In genomic region chr2:241752253-241752652, GRCh38 we compare ENCODE assay signal across 22 cellular contexts. TPM values are rescaled to one million over a fixed set of nuclear protein-coding genes. Genes with fewer than 3 reads are reported as not detected.
A peak's percentile ranks its signal among the peaks of the same experiment; 100 is the strongest.
DNase-seq lines count a peak whose midpoint lies in the region; ATAC-seq, FAIRE-seq and TF ChIP-seq lines count a peak whose summit lies in the region.
"Had no signal": no experiment of that assay in that cellular context is flagged by ENCODE, and none has a peak within 500 bp of the region (broad histone marks: within the 10 kb centered on the region; RNA-seq: fewer than 3 reads in every experiment).

No MANE protein-coding gene starts in this region.

- no peaks in the 10 kb centered on the region for H3K4me1 ChIP-seq in HepG2 (ENCODE audit: insufficient read depth, low read length)
- H3K4me1 ChIP-seq in right lobe of liver: no peaks in the 10 kb centered on the region
- no peaks in the 10 kb centered on the region; a peak in 1 of 5 replicates for H3K4me1 ChIP-seq in K562 (replicated peaks in 1 of 2; ENCODE audit: control insufficient read depth in 2 of 2, insufficient read depth in 2 of 2, low read length in 2 of 2)
- H3K4me1 ChIP-seq in osteoblast (ENCODE audit: insufficient read depth, low read length): no peaks in the 10 kb centered on the region
- H3K4me1 ChIP-seq in ascending aorta: no peaks in the 10 kb centered on the region

- H3K4me2 ChIP-seq in HepG2 (ENCODE audit: low read depth, low read length): no peak overlapping the region
- no peak overlapping the region for H3K4me2 ChIP-seq in K562 (ENCODE audit: insufficient read depth, low read length)
- H3K4me2 ChIP-seq in osteoblast (ENCODE audit: insufficient read depth, low read length): no peak overlapping the region
- H3K4me2 ChIP-seq: GM23338 had no signal

- H3K9me3 ChIP-seq in HepG2 (ENCODE audit: low read length) (no peaks in the 10 kb centered on the region), right lobe of liver (no peaks in the 10 kb centered on the region), K562 (replicated peaks; ENCODE audit: control insufficient read depth, insufficient read depth, low read depth, low read length) (no peaks in the 10 kb centered on the region), osteoblast (ENCODE audit: low read depth, low read length) (no peaks in the 10 kb centered on the region), ascending aorta (no peaks in the 10 kb centered on the region)

- H3K4me3 ChIP-seq in HepG2 (replicated peaks in 1 of 3; ENCODE audit: insufficient read depth in 1 of 3, low read depth in 2 of 3, low read length in 3 of 3): no peak overlapping the region
- H3K4me3 ChIP-seq in right lobe of liver: no peak overlapping the region
- no peak overlapping the region for H3K4me3 ChIP-seq in K562
- H3K4me3 ChIP-seq in osteoblast (ENCODE audit: insufficient read depth, low read length): no peak overlapping the region
- no peak overlapping the region for H3K4me3 ChIP-seq in ascending aorta
- H3K4me3 ChIP-seq: GM23338 had no signal

- H3K36me3 ChIP-seq in HepG2 (replicated peaks in 1 of 2; ENCODE audit: control insufficient read depth in 1 of 2, insufficient read depth in 2 of 2, low read length in 2 of 2) (peaks cover 11 to 30% of the 10 kb centered on the region in 2 experiments), right lobe of liver (peaks cover 0 to 21% (median 9%) of the 10 kb centered on the region in 4 donors), K562 (ENCODE audit: control insufficient read depth, insufficient read depth, low read length) (peaks cover 55% of the 10 kb centered on the region; the same call in 2 of the 3 replicates), osteoblast (ENCODE audit: insufficient read depth, low read length) (peaks cover 32% of the 10 kb centered on the region), ascending aorta (peaks cover 32 to 60% of the 10 kb centered on the region in 2 donors)

- TF ChIP-seq POLR2A in HepG2 (IDR thresholded peaks at IDR 0.05; ENCODE audit: insufficient read depth in 1 of 2, low read depth in 2 of 2, low read length in 2 of 2) (no peak), right lobe of liver (IDR thresholded peaks at IDR 0.05) (no peak), K562 (conservative IDR thresholded peaks at IDR 0.05) (no peak)

- 93% methylated on average over 14 of the region's 14 CpGs for WGBS in HepG2 (ENCODE audit: low lambda C conversion rate)
- WGBS in right lobe of liver (ENCODE audit: insufficient coverage, low coverage, low lambda C conversion rate, missing lambda C conversion rate): no CpG with 5 or more reads among the region's 14 CpGs
- 86% methylated on average over 5 of the region's 14 CpGs for WGBS in K562 (ENCODE audit: insufficient coverage, low coverage, missing lambda C conversion rate)

- ATAC-seq in HepG2: no peak
- no peak for ATAC-seq in right lobe of liver
- no peak for ATAC-seq in K562
- ATAC-seq: GM23338, HCT116 had no signal

- H3K27ac ChIP-seq in HepG2 (ENCODE audit: extremely low read length, insufficient read depth, low read length) (no peak overlapping the region), right lobe of liver (no peak overlapping the region), K562 (ENCODE audit: extremely low read depth, low read depth, low read length) (no peak overlapping the region), osteoblast (ENCODE audit: low read depth, low read length) (no peak overlapping the region), ascending aorta (no peak overlapping the region)

- TF ChIP-seq RAD21 in HepG2 (CRISPR knock-in tag; IDR thresholded peaks at IDR 0.05) (no peak), K562 (CRISPR knock-in tag; conservative IDR thresholded peaks at IDR 0.05 in 1 of 2, IDR thresholded peaks at IDR 0.05 in 1 of 2) (no peak)

- H3K79me2 ChIP-seq in HepG2 (ENCODE audit: insufficient read depth, low read length): no peaks in the 10 kb centered on the region
- no peaks in the 10 kb centered on the region for H3K79me2 ChIP-seq in K562 (ENCODE audit: control insufficient read depth, insufficient read depth, low read length)
- H3K79me2 ChIP-seq in osteoblast (ENCODE audit: insufficient read depth, low read length): no peaks in the 10 kb centered on the region

- H4K20me1 ChIP-seq in HepG2 (ENCODE audit: insufficient read depth, low read length) (no peaks in the 10 kb centered on the region), K562 (replicated peaks; ENCODE audit: control insufficient read depth, insufficient read depth, low read length) (no peaks in the 10 kb centered on the region), osteoblast (ENCODE audit: insufficient read depth, low read length) (peaks cover 7% of the 10 kb centered on the region)

- H2AFZ ChIP-seq in HepG2 (ENCODE audit: low read length): no peak overlapping the region
- no peak overlapping the region for H2AFZ ChIP-seq in K562 (ENCODE audit: low read depth, low read length)
- no peak overlapping the region for H2AFZ ChIP-seq in osteoblast (ENCODE audit: low read length)
- H2AFZ ChIP-seq: GM23338 had no signal

- in situ Hi-C loops in HepG2 (cut with HindIII; ENCODE audit: extremely low pct_ligation_motif_present, low pct_unique_long_range_greater_than_20kb) (no loop called here), K562 (cut with MboI) (no loop called here)

- POLR2A ChIA-PET in HepG2 (lab: Yijun Ruan, JAX) (no interaction called here), K562 (lab: Yijun Ruan, JAX) (no interaction called here)

- DNase-seq in HepG2 (ENCODE audit: low spot score) (no peak), right lobe of liver (no peak), K562 (ENCODE audit: extremely low read depth in 1 of 4, low spot score in 3 of 4) (no peak), osteoblast (ENCODE audit: insufficient read length, low spot score, missing footprints) (peak; percentile 83), Kasumi-1 (lab: John Stamatoyannopoulos, UW) (no peak), ascending aorta (ENCODE audit: low spot score in 2 of 2) (no peak)
- DNase-seq: C1 segment of cervical spinal cord, Calu3, COR-L47, DMS53, DMS79 treated with DMSO at 0.1 percent for 48 hours, GF-D8, H9 had no signal

- FAIRE-seq in HepG2 (lab: Jason Lieb, UNC) (no peak), K562 (lab: Jason Lieb, UNC) (no peak)
- FAIRE-seq: GM12891, GM18507 had no signal

- no peak for TF ChIP-seq CTCF in HepG2 (CRISPR knock-in tag; IDR thresholded peaks at IDR 0.05)
- no peak for TF ChIP-seq CTCF in right lobe of liver (IDR thresholded peaks at IDR 0.05)
- TF ChIP-seq CTCF in K562 (IDR thresholded peaks at IDR 0.05 in 2 of 3, conservative IDR thresholded peaks at IDR 0.05 in 1 of 3; ENCODE audit: insufficient read depth in 2 of 3, low read depth in 1 of 3, low read length in 3 of 3): no peak
- no peak for TF ChIP-seq CTCF in osteoblast (IDR thresholded peaks at IDR 0.05; ENCODE audit: extremely low read depth, low read depth, low read length)
- no peak for TF ChIP-seq CTCF in ascending aorta (IDR thresholded peaks at IDR 0.05)

- H3K9me1 ChIP-seq in K562 (ENCODE audit: control insufficient read depth, insufficient read depth, low read length): no peaks in the 10 kb centered on the region

- CTCF ChIA-PET in HepG2 (lab: Yijun Ruan, JAX; ENCODE audit: low intra/inter-chr PET ratio, low total read pairs) (no interaction called here), K562 (lab: Yijun Ruan, JAX; ENCODE audit: low intra/inter-chr PET ratio) (no interaction called here)

- no TSS peak for BruUV-seq in HepG2 (replicated peaks; lab: Mats Ljungman, UMichigan)
- BruUV-seq in K562 (replicated peaks; lab: Mats Ljungman, UMichigan): no TSS peak

- intact Hi-C loops in HepG2 (cut with micrococcal nuclease; ENCODE audit: unreplicated experiment) (no loop called here), right lobe of liver (cut with DNase I) (no loop called here), K562 (cut with micrococcal nuclease) (no loop called here), ascending aorta (cut with DNase I) (no loop called here)

- H3K9ac ChIP-seq in HepG2 (ENCODE audit: insufficient read depth, low read depth, low read length) (no peak overlapping the region), K562 (ENCODE audit: insufficient read depth in 1 of 2, low read depth in 2 of 2, low read length in 2 of 2) (no peak overlapping the region; a peak in 1 of 4 replicates)

- TF ChIP-seq EP300 in HepG2 (IDR thresholded peaks at IDR 0.05; ENCODE audit: low read depth in 2 of 2, low read length in 2 of 2) (no peak), HepG2 (CRISPR knock-in tag; IDR thresholded peaks at IDR 0.05; ENCODE audit: borderline replicate concordance) (no peak), K562 (IDR thresholded peaks at IDR 0.05; ENCODE audit: low read length) (no peak)

- H3K27me3 ChIP-seq in HepG2 (ENCODE audit: control insufficient read depth in 1 of 2, insufficient read depth in 2 of 2, low read length in 2 of 2) (no peaks in the 10 kb centered on the region), right lobe of liver (no peaks in the 10 kb centered on the region), K562 (ENCODE audit: control insufficient read depth in 2 of 2, insufficient read depth in 2 of 2, low read length in 2 of 2) (no peaks in the 10 kb centered on the region), osteoblast (ENCODE audit: insufficient read depth, low read length) (no peaks in the 10 kb centered on the region), ascending aorta (no peaks in the 10 kb centered on the region)

RNA-seq across cellular contexts. Expression of gene D2HGDH, which starts 17.8 kb away (rescaled TPM):
- total RNA-seq in HepG2 (2016; rRNA removed; fragmentation: Illumina TruSeq; extraction: Trizol): 10.2 and 20.3 TPM in 2 replicates
- total RNA-seq in HepG2 (2016; cell fraction: cytosol; rRNA removed; fragmentation: Illumina TruSeq; extraction: Trizol; ENCODE audit: low read depth): 5.4 and 6.4 TPM in 2 replicates
- 9.1 and 22.3 TPM in 2 replicates for total RNA-seq in HepG2 (2016; cell fraction: insoluble cytoplasmic fraction; rRNA removed; fragmentation: Illumina TruSeq; extraction: Trizol)
- 6.5 and 7.3 TPM in 2 replicates for total RNA-seq in HepG2 (2016; cell fraction: membrane; rRNA removed; fragmentation: Illumina TruSeq; extraction: Trizol)
- 18.0 and 21.4 TPM in 2 replicates for total RNA-seq in HepG2 (2016; cell fraction: nucleus; rRNA removed; fragmentation: Illumina TruSeq; extraction: Trizol)
- 19.2 and 20.5 TPM in 2 replicates for polyA plus RNA-seq in HepG2 (2011; rRNA removed)
- polyA plus RNA-seq in HepG2 (2011; cell fraction: cytosol; rRNA removed): 6.4 and 12.2 TPM in 2 replicates
- polyA plus RNA-seq in HepG2 (2011; cell fraction: nucleus; rRNA removed): 166 and 260 TPM in 2 replicates
- polyA plus RNA-seq in HepG2 (2012): 16.1 and 26.4 TPM in 2 replicates
- polyA plus RNA-seq in HepG2 (2016; cell fraction: cytosol; fragmentation: Illumina TruSeq; extraction: Trizol; ENCODE audit: low read depth): 1.4 and 1.5 TPM in 2 replicates
- polyA plus RNA-seq in HepG2 (2016; cell fraction: insoluble cytoplasmic fraction; fragmentation: Illumina TruSeq; extraction: Trizol; ENCODE audit: low read depth): 7.6 and 10.2 TPM in 2 replicates
- polyA plus RNA-seq in HepG2 (2016; cell fraction: membrane; fragmentation: Illumina TruSeq; extraction: Trizol; ENCODE audit: low read depth): 3.0 and 3.4 TPM in 2 replicates
- 52.5 and 55.5 TPM in 2 replicates for polyA plus RNA-seq in HepG2 (2016; cell fraction: nucleus; fragmentation: Illumina TruSeq; extraction: Trizol; ENCODE audit: insufficient read depth, low read depth)
- polyA minus RNA-seq in HepG2 (2011; rRNA and poly(A)+ RNA removed; ENCODE audit: low replicate concordance): 12.2 and 16.0 TPM in 2 replicates
- polyA minus RNA-seq in HepG2 (2011; cell fraction: cytosol; rRNA and poly(A)+ RNA removed): 6.7 and 8.6 TPM in 2 replicates
- 21.5 and 26.5 TPM in 2 replicates for polyA minus RNA-seq in HepG2 (2011; cell fraction: nucleus; rRNA and poly(A)+ RNA removed)
- 10 to 100 TPM; 18.9 to 38.6 (median 25.9) TPM for total RNA-seq in right lobe of liver
- 47.1 and 160 TPM in 2 replicates for total RNA-seq in K562 (2011; cell fraction: chromatin; rRNA removed; ENCODE audit: low replicate concordance)
- 99.4 and 106 TPM in 2 replicates for total RNA-seq in K562 (2011; cell fraction: nucleolus; rRNA removed)
- 49.9 and 63.9 TPM in 2 replicates for total RNA-seq in K562 (2011; cell fraction: nucleoplasm; rRNA removed)
- total RNA-seq in K562 (2014; rRNA removed): 22.4 and 23.3 TPM in 2 replicates
- total RNA-seq in K562 (2014; rRNA removed; fragmentation: Illumina TruSeq; extraction: Trizol): 1.7 and 4.4 TPM in 2 replicates
- total RNA-seq in K562 (2015; rRNA removed; fragmentation: Illumina TruSeq; extraction: Trizol): 10.3 and 10.9 TPM in 2 replicates
- 26.0 and 30.8 TPM in 2 replicates for total RNA-seq in K562 (2021)
- polyA plus RNA-seq in K562 (2011; rRNA removed): 15.2 and 25.7 TPM in 2 replicates
- 10.4 and 20.9 TPM in 2 replicates for polyA plus RNA-seq in K562 (2011; cell fraction: cytosol; rRNA removed)
- polyA plus RNA-seq in K562 (2011; cell fraction: nucleus; rRNA removed): 136 and 197 TPM in 2 replicates
- polyA plus RNA-seq in K562 (2012): 28.7 and 36.6 TPM in 2 replicates
- polyA plus RNA-seq in K562 (2014; fragmentation: Illumina TruSeq; extraction: Trizol): 5.1 and 10.1 TPM in 2 replicates
- under 1 TPM; 0.39 to 0.52 TPM for polyA plus RNA-seq in K562 (2014; fragmentation: Nextera tagmentation; extraction: Ambion mirVana)
- 26.5 and 29.0 TPM in 2 replicates for polyA plus RNA-seq in K562 (2014; rRNA removed)
- 4.4 and 10.4 TPM in 2 replicates for polyA minus RNA-seq in K562 (2011; rRNA and poly(A)+ RNA removed)
- polyA minus RNA-seq in K562 (2011; cell fraction: cytosol; rRNA and poly(A)+ RNA removed): 14.4 and 21.0 TPM in 2 replicates
- 33.7 and 35.7 TPM in 2 replicates for polyA minus RNA-seq in K562 (2011; cell fraction: nucleus; rRNA and poly(A)+ RNA removed)
- total RNA-seq in osteoblast: 14.1 and 15.6 TPM in 2 replicates
- 22.2 TPM for total RNA-seq in ascending aorta

RNA-seq across cellular contexts. Expression of gene GAL3ST2, which starts 24.4 kb away (rescaled TPM):
- total RNA-seq in HepG2 (2016; rRNA removed; fragmentation: Illumina TruSeq; extraction: Trizol): 0.20 and 0.72 TPM in 2 replicates
- 0.30 TPM in 1 of 2 replicates, not detected in the other for total RNA-seq in HepG2 (2016; cell fraction: cytosol; rRNA removed; fragmentation: Illumina TruSeq; extraction: Trizol; ENCODE audit: low read depth)
- 0.32 and 0.36 TPM in 2 replicates for total RNA-seq in HepG2 (2016; cell fraction: insoluble cytoplasmic fraction; rRNA removed; fragmentation: Illumina TruSeq; extraction: Trizol)
- 0.34 and 0.52 TPM in 2 replicates for total RNA-seq in HepG2 (2016; cell fraction: membrane; rRNA removed; fragmentation: Illumina TruSeq; extraction: Trizol)
- 0.72 and 0.75 TPM in 2 replicates for total RNA-seq in HepG2 (2016; cell fraction: nucleus; rRNA removed; fragmentation: Illumina TruSeq; extraction: Trizol)
- 0.17 and 0.30 TPM in 2 replicates for polyA plus RNA-seq in HepG2 (2011; rRNA removed)
- polyA plus RNA-seq in HepG2 (2011; cell fraction: cytosol; rRNA removed): 0.14 and 0.27 TPM in 2 replicates
- polyA plus RNA-seq in HepG2 (2011; cell fraction: nucleus; rRNA removed): 4.0 and 5.9 TPM in 2 replicates
- 0.87 and 1.1 TPM in 2 replicates for polyA plus RNA-seq in HepG2 (2012)
- polyA plus RNA-seq in HepG2 (2016; cell fraction: cytosol; fragmentation: Illumina TruSeq; extraction: Trizol; ENCODE audit: low read depth): 0.07 TPM in 1 of 2 replicates, not detected in the other
- polyA plus RNA-seq in HepG2 (2016; cell fraction: insoluble cytoplasmic fraction; fragmentation: Illumina TruSeq; extraction: Trizol; ENCODE audit: low read depth): 0.29 and 0.79 TPM in 2 replicates
- 0.31 and 0.40 TPM in 2 replicates for polyA plus RNA-seq in HepG2 (2016; cell fraction: membrane; fragmentation: Illumina TruSeq; extraction: Trizol; ENCODE audit: low read depth)
- polyA plus RNA-seq in HepG2 (2016; cell fraction: nucleus; fragmentation: Illumina TruSeq; extraction: Trizol; ENCODE audit: insufficient read depth, low read depth): 2.5 and 3.4 TPM in 2 replicates
- polyA minus RNA-seq in HepG2 (2011; rRNA and poly(A)+ RNA removed; ENCODE audit: low replicate concordance): 2.6 TPM in 1 of 2 replicates, not detected in the other
- polyA minus RNA-seq in HepG2 (2011; cell fraction: cytosol; rRNA and poly(A)+ RNA removed): 1.1 and 1.4 TPM in 2 replicates
- 1.9 and 2.1 TPM in 2 replicates for polyA minus RNA-seq in HepG2 (2011; cell fraction: nucleus; rRNA and poly(A)+ RNA removed)
- under 1 TPM in 3 of 6 experiments, not detected in 3; 0.53 to 0.83 (median 0.70) TPM for total RNA-seq in right lobe of liver
- 0.51 and 1.8 TPM in 2 replicates for total RNA-seq in K562 (2011; cell fraction: chromatin; rRNA removed; ENCODE audit: low replicate concordance)
- 1.8 and 2.2 TPM in 2 replicates for total RNA-seq in K562 (2011; cell fraction: nucleolus; rRNA removed)
- total RNA-seq in K562 (2011; cell fraction: nucleoplasm; rRNA removed): 1.1 TPM in 1 of 2 replicates, not detected in the other
- 0.61 TPM in 1 of 2 replicates, not detected in the other for total RNA-seq in K562 (2014; rRNA removed)
- total RNA-seq in K562 (2014; rRNA removed; fragmentation: Illumina TruSeq; extraction: Trizol): not detected in 2 replicates
- total RNA-seq in K562 (2015; rRNA removed; fragmentation: Illumina TruSeq; extraction: Trizol): not detected in 2 replicates
- 0.31 and 0.42 TPM in 2 replicates for total RNA-seq in K562 (2021)
- polyA plus RNA-seq in K562 (2011; rRNA removed): 0.08 TPM in 1 of 2 replicates, not detected in the other
- not detected in 2 replicates for polyA plus RNA-seq in K562 (2011; cell fraction: cytosol; rRNA removed)
- polyA plus RNA-seq in K562 (2011; cell fraction: nucleus; rRNA removed): 0.15 and 0.43 TPM in 2 replicates
- polyA plus RNA-seq in K562 (2012): 0.90 and 1.00 TPM in 2 replicates
- polyA plus RNA-seq in K562 (2014; fragmentation: Illumina TruSeq; extraction: Trizol): not detected in 2 replicates
- not detected for polyA plus RNA-seq in K562 (2014; fragmentation: Nextera tagmentation; extraction: Ambion mirVana)
- 0.38 TPM in 1 of 2 replicates, not detected in the other for polyA plus RNA-seq in K562 (2014; rRNA removed)
- not detected in 2 replicates for polyA minus RNA-seq in K562 (2011; rRNA and poly(A)+ RNA removed)
- not detected in 2 replicates for polyA minus RNA-seq in K562 (2011; cell fraction: cytosol; rRNA and poly(A)+ RNA removed)
- 0.33 and 0.67 TPM in 2 replicates for polyA minus RNA-seq in K562 (2011; cell fraction: nucleus; rRNA and poly(A)+ RNA removed)
- total RNA-seq in osteoblast: 0.29 and 0.36 TPM in 2 replicates
- not detected for total RNA-seq in ascending aorta
- total RNA-seq: A172, B cell, Calu3, Daoy, G401, H4 had no signal

RNA-seq across cellular contexts. Expression of gene ING5, which starts 50.4 kb away (rescaled TPM):
- 56.7 and 61.9 TPM in 2 replicates for total RNA-seq in HepG2 (2016; rRNA removed; fragmentation: Illumina TruSeq; extraction: Trizol)
- 33.4 and 40.8 TPM in 2 replicates for total RNA-seq in HepG2 (2016; cell fraction: cytosol; rRNA removed; fragmentation: Illumina TruSeq; extraction: Trizol; ENCODE audit: low read depth)
- total RNA-seq in HepG2 (2016; cell fraction: insoluble cytoplasmic fraction; rRNA removed; fragmentation: Illumina TruSeq; extraction: Trizol): 56.8 and 63.9 TPM in 2 replicates
- total RNA-seq in HepG2 (2016; cell fraction: membrane; rRNA removed; fragmentation: Illumina TruSeq; extraction: Trizol): 47.0 and 50.8 TPM in 2 replicates
- total RNA-seq in HepG2 (2016; cell fraction: nucleus; rRNA removed; fragmentation: Illumina TruSeq; extraction: Trizol): 51.6 and 62.1 TPM in 2 replicates
- polyA plus RNA-seq in HepG2 (2011; rRNA removed): 71.9 and 86.9 TPM in 2 replicates
- polyA plus RNA-seq in HepG2 (2011; cell fraction: cytosol; rRNA removed): 79.8 and 81.8 TPM in 2 replicates
- polyA plus RNA-seq in HepG2 (2011; cell fraction: nucleus; rRNA removed): 137 and 149 TPM in 2 replicates
- polyA plus RNA-seq in HepG2 (2012): 47.2 and 55.2 TPM in 2 replicates
- 25.6 and 28.6 TPM in 2 replicates for polyA plus RNA-seq in HepG2 (2016; cell fraction: cytosol; fragmentation: Illumina TruSeq; extraction: Trizol; ENCODE audit: low read depth)
- 56.0 and 56.2 TPM in 2 replicates for polyA plus RNA-seq in HepG2 (2016; cell fraction: insoluble cytoplasmic fraction; fragmentation: Illumina TruSeq; extraction: Trizol; ENCODE audit: low read depth)
- 51.0 and 51.1 TPM in 2 replicates for polyA plus RNA-seq in HepG2 (2016; cell fraction: membrane; fragmentation: Illumina TruSeq; extraction: Trizol; ENCODE audit: low read depth)
- polyA plus RNA-seq in HepG2 (2016; cell fraction: nucleus; fragmentation: Illumina TruSeq; extraction: Trizol; ENCODE audit: insufficient read depth, low read depth): 128 and 130 TPM in 2 replicates
- 31.8 and 64.1 TPM in 2 replicates for polyA minus RNA-seq in HepG2 (2011; rRNA and poly(A)+ RNA removed; ENCODE audit: low replicate concordance)
- polyA minus RNA-seq in HepG2 (2011; cell fraction: cytosol; rRNA and poly(A)+ RNA removed): 18.9 and 34.5 TPM in 2 replicates
- polyA minus RNA-seq in HepG2 (2011; cell fraction: nucleus; rRNA and poly(A)+ RNA removed): 55.4 and 70.4 TPM in 2 replicates
- 10 to 100 TPM in 5 of 6 experiments, 1 to 10 TPM in 1; 8.2 to 20.3 (median 13.0) TPM for total RNA-seq in right lobe of liver
- total RNA-seq in K562 (2011; cell fraction: chromatin; rRNA removed; ENCODE audit: low replicate concordance): 115 and 209 TPM in 2 replicates
- 112 and 114 TPM in 2 replicates for total RNA-seq in K562 (2011; cell fraction: nucleolus; rRNA removed)
- total RNA-seq in K562 (2011; cell fraction: nucleoplasm; rRNA removed): 67.4 and 95.2 TPM in 2 replicates
- 28.7 and 30.5 TPM in 2 replicates for total RNA-seq in K562 (2014; rRNA removed)
- 23.2 and 27.9 TPM in 2 replicates for total RNA-seq in K562 (2014; rRNA removed; fragmentation: Illumina TruSeq; extraction: Trizol)
- 26.9 and 28.4 TPM in 2 replicates for total RNA-seq in K562 (2015; rRNA removed; fragmentation: Illumina TruSeq; extraction: Trizol)
- 25.1 and 27.5 TPM in 2 replicates for total RNA-seq in K562 (2021)
- polyA plus RNA-seq in K562 (2011; rRNA removed): 32.0 and 37.2 TPM in 2 replicates
- 27.3 and 27.8 TPM in 2 replicates for polyA plus RNA-seq in K562 (2011; cell fraction: cytosol; rRNA removed)
- polyA plus RNA-seq in K562 (2011; cell fraction: nucleus; rRNA removed): 77.4 and 82.1 TPM in 2 replicates
- polyA plus RNA-seq in K562 (2012): 23.3 and 29.6 TPM in 2 replicates
- 21.9 and 23.2 TPM in 2 replicates for polyA plus RNA-seq in K562 (2014; fragmentation: Illumina TruSeq; extraction: Trizol)
- 10 to 100 TPM; 10.4 to 13.2 TPM for polyA plus RNA-seq in K562 (2014; fragmentation: Nextera tagmentation; extraction: Ambion mirVana)
- polyA plus RNA-seq in K562 (2014; rRNA removed): 53.3 and 73.4 TPM in 2 replicates
- polyA minus RNA-seq in K562 (2011; rRNA and poly(A)+ RNA removed): 33.2 and 34.8 TPM in 2 replicates
- polyA minus RNA-seq in K562 (2011; cell fraction: cytosol; rRNA and poly(A)+ RNA removed): 17.5 and 22.4 TPM in 2 replicates
- polyA minus RNA-seq in K562 (2011; cell fraction: nucleus; rRNA and poly(A)+ RNA removed): 22.6 and 23.5 TPM in 2 replicates
- 16.6 and 18.6 TPM in 2 replicates for total RNA-seq in osteoblast
- 38.1 TPM for total RNA-seq in ascending aorta

RNA-seq across cellular contexts. Expression of gene NEU4, which starts 56.7 kb away (rescaled TPM):
- total RNA-seq in HepG2 (2016; rRNA removed; fragmentation: Illumina TruSeq; extraction: Trizol) (104 and 107 TPM in 2 replicates), right lobe of liver (10 to 100 TPM; 16.8 to 87.1 (median 76.2) TPM), K562 (2014; rRNA removed) (not detected in 2 replicates), K562 (2014; rRNA removed; fragmentation: Illumina TruSeq; extraction: Trizol) (not detected in 2 replicates), K562 (2015; rRNA removed; fragmentation: Illumina TruSeq; extraction: Trizol) (not detected in 2 replicates), K562 (2021) (0.38 and 0.40 TPM in 2 replicates), osteoblast (not detected in 2 replicates), ascending aorta (not detected)
- 27.0 and 30.1 TPM in 2 replicates for total RNA-seq in HepG2 (2016; cell fraction: cytosol; rRNA removed; fragmentation: Illumina TruSeq; extraction: Trizol; ENCODE audit: low read depth)
- total RNA-seq in HepG2 (2016; cell fraction: insoluble cytoplasmic fraction; rRNA removed; fragmentation: Illumina TruSeq; extraction: Trizol): 108 and 118 TPM in 2 replicates
- total RNA-seq in HepG2 (2016; cell fraction: membrane; rRNA removed; fragmentation: Illumina TruSeq; extraction: Trizol): 67.8 and 70.6 TPM in 2 replicates
- total RNA-seq in HepG2 (2016; cell fraction: nucleus; rRNA removed; fragmentation: Illumina TruSeq; extraction: Trizol): 43.9 and 53.0 TPM in 2 replicates
- polyA plus RNA-seq in HepG2 (2011; rRNA removed) (53.5 and 71.4 TPM in 2 replicates), K562 (2011; rRNA removed) (0.12 TPM in 1 of 2 replicates, not detected in the other), K562 (2014; fragmentation: Illumina TruSeq; extraction: Trizol) (not detected in 2 replicates), K562 (2014; fragmentation: Nextera tagmentation; extraction: Ambion mirVana) (not detected), K562 (2014; rRNA removed) (0.01 TPM in 1 of 2 replicates, not detected in the other)
- polyA plus RNA-seq in HepG2 (2011; cell fraction: cytosol; rRNA removed): 52.8 and 126 TPM in 2 replicates
- polyA plus RNA-seq in HepG2 (2011; cell fraction: nucleus; rRNA removed): 167 and 187 TPM in 2 replicates
- 34.5 and 40.6 TPM in 2 replicates for polyA plus RNA-seq in HepG2 (2012)
- polyA plus RNA-seq in HepG2 (2016; cell fraction: cytosol; fragmentation: Illumina TruSeq; extraction: Trizol; ENCODE audit: low read depth): 23.8 and 25.7 TPM in 2 replicates
- 96.8 and 121 TPM in 2 replicates for polyA plus RNA-seq in HepG2 (2016; cell fraction: insoluble cytoplasmic fraction; fragmentation: Illumina TruSeq; extraction: Trizol; ENCODE audit: low read depth)
- 48.5 and 51.3 TPM in 2 replicates for polyA plus RNA-seq in HepG2 (2016; cell fraction: membrane; fragmentation: Illumina TruSeq; extraction: Trizol; ENCODE audit: low read depth)
- polyA plus RNA-seq in HepG2 (2016; cell fraction: nucleus; fragmentation: Illumina TruSeq; extraction: Trizol; ENCODE audit: insufficient read depth, low read depth): 84.0 and 95.2 TPM in 2 replicates
- polyA minus RNA-seq in HepG2 (2011; rRNA and poly(A)+ RNA removed; ENCODE audit: low replicate concordance): 114 TPM in 1 of 2 replicates, not detected in the other
- 45.5 and 50.7 TPM in 2 replicates for polyA minus RNA-seq in HepG2 (2011; cell fraction: cytosol; rRNA and poly(A)+ RNA removed)
- 32.4 and 35.0 TPM in 2 replicates for polyA minus RNA-seq in HepG2 (2011; cell fraction: nucleus; rRNA and poly(A)+ RNA removed)
- total RNA-seq in K562 (2011; cell fraction: chromatin; rRNA removed; ENCODE audit: low replicate concordance): 1.3 TPM in 1 of 2 replicates, not detected in the other
- 0.50 and 0.66 TPM in 2 replicates for total RNA-seq in K562 (2011; cell fraction: nucleolus; rRNA removed)
- total RNA-seq in K562 (2011; cell fraction: nucleoplasm; rRNA removed): 0.29 and 1.1 TPM in 2 replicates
- polyA plus RNA-seq in K562 (2011; cell fraction: cytosol; rRNA removed): 0.12 and 0.21 TPM in 2 replicates
- 0.14 and 0.65 TPM in 2 replicates for polyA plus RNA-seq in K562 (2011; cell fraction: nucleus; rRNA removed)
- polyA plus RNA-seq in K562 (2012): 0.55 and 1.1 TPM in 2 replicates
- polyA minus RNA-seq in K562 (2011; rRNA and poly(A)+ RNA removed): not detected in 2 replicates
- not detected in 2 replicates for polyA minus RNA-seq in K562 (2011; cell fraction: cytosol; rRNA and poly(A)+ RNA removed)
- polyA minus RNA-seq in K562 (2011; cell fraction: nucleus; rRNA and poly(A)+ RNA removed): 0.27 TPM in 1 of 2 replicates, not detected in the other
- total RNA-seq: A172, B cell, Daoy, G401, H4 had no signal

Comparison
In these comparisons a context has a peak if more than half of its experiments do, and no peak if none do; other contexts are left out.
1. Of the 241 proteins assayed by ChIP-seq in both HepG2 and K562: peak only in HepG2: none; only in K562: none; in both: ZNF12; in neither: 240.